Comparison of ENCODE assay signal across 8 cellular contexts in genomic region chr9:100324594-100325200, GRCh38. TPM values are rescaled to one million over a fixed set of nuclear protein-coding genes. Genes with fewer than 3 reads are reported as not detected.
A peak's percentile ranks its signal among the peaks of the same experiment; 100 is the strongest.
DNase-seq lines count a peak whose midpoint lies in the region; ATAC-seq and TF ChIP-seq lines count a peak whose summit lies in the region.

No MANE protein-coding gene starts in this region.

- no peak for TF ChIP-seq POLR2A in ovary (IDR thresholded peaks at IDR 0.05)

- no peak for ATAC-seq in HG03520 (IDR thresholded peaks at IDR 0.05; ENCODE audit: unreplicated experiment)

- DNase-seq in NCI-H1694 treated with DMSO at 0.1 percent for 48 hours (lab: John Stamatoyannopoulos, UW), result peak; percentile 33
- DNase-seq in NCI-H1694 (lab: John Stamatoyannopoulos, UW), result no peak
- peak; percentile 25 for DNase-seq in NCI-H446 treated with DMSO at 0.1 percent for 48 hours (lab: John Stamatoyannopoulos, UW)
- DNase-seq in dorsolateral prefrontal cortex, result no peak
- no peak for DNase-seq in ovary
- no peak for DNase-seq in mucosa of gallbladder (ENCODE audit: low spot score)
- no peak for DNase-seq in activated naive CD4-positive, alpha-beta T cell (lab: John Stamatoyannopoulos, UW)

- H3K4me3 ChIP-seq in dorsolateral prefrontal cortex (no peak overlapping the region), ovary (no peak overlapping the region)

- TF ChIP-seq EP300 in ovary (IDR thresholded peaks at IDR 0.05), result no peak

- no peaks in the 10 kb centered on the region for H3K4me1 ChIP-seq in ovary (ENCODE audit: insufficient read depth)

- no peaks in the 10 kb centered on the region for H3K36me3 ChIP-seq in ovary

- TF ChIP-seq CTCF in dorsolateral prefrontal cortex (IDR thresholded peaks at IDR 0.05 in 54 of 56, conservative IDR thresholded peaks at IDR 0.05 in 2 of 56; ENCODE audit: low read depth in 1 of 56, partially characterized antibody in 56 of 56), result peak; percentile 35 to 82 (median 64)
- peak in 2 of 3 donors; percentile 18 to 28 for TF ChIP-seq CTCF in ovary (IDR thresholded peaks at IDR 0.05)

- no peaks in the 10 kb centered on the region for H3K27me3 ChIP-seq in dorsolateral prefrontal cortex
- no peaks in the 10 kb centered on the region for H3K27me3 ChIP-seq in ovary

- 47 to 51% (median 49%) methylated on average over 4 of the region's 4 CpGs for WGBS in ovary, 3 donors

- no peaks in the 10 kb centered on the region for H3K9me3 ChIP-seq in ovary

- H3K27ac ChIP-seq in dorsolateral prefrontal cortex, result no peak overlapping the region
- no peak overlapping the region for H3K27ac ChIP-seq in ovary

- intact Hi-C loops in dorsolateral prefrontal cortex (cut with DNase I), result loop anchor here (5.0 to 10.0 kb wide), 5 partner anchors 300 to 1140 kb away; partner anchors contain the start of gene NR4A3 (in 2 of the 2)
- intact Hi-C loops in ovary (cut with DNase I), result loop anchor here in 1 of 4 donors (5.0 kb wide), 1 partner anchor 1137 kb away; no protein-coding TSS in a partner anchor

RNA-seq across cellular contexts. Expression of gene TEX10, which starts 28.0 kb away (rescaled TPM):
- total RNA-seq in dorsolateral prefrontal cortex, result 10 to 100 TPM in 119 of 120 experiments, 1 to 10 TPM in 1; 8.5 to 18.4 (median 13.1) TPM
- 10 to 100 TPM; 16.4 to 22.6 (median 17.8) TPM for total RNA-seq in ovary
- 10 to 100 TPM; 11.3 to 15.9 TPM for polyA plus RNA-seq in ovary
- total RNA-seq in mucosa of gallbladder, result 10.2 TPM

Comparison
In these comparisons a context has a peak if more than half of its experiments do, and no peak if none do; other contexts are left out.
1. DNase-seq: peak in NCI-H1694 treated with DMSO at 0.1 percent for 48 hours (single experiment) and NCI-H446 treated with DMSO at 0.1 percent for 48 hours (single experiment); none in NCI-H1694 (single experiment), dorsolateral prefrontal cortex (0 of 10), ovary (0 of 5), mucosa of gallbladder (single experiment) and activated naive CD4-positive, alpha-beta T cell (0 of 4).